ENCODE assay signal across 7 cellular contexts in genomic region chr16:56985288-56985961, GRCh38. TPM values are rescaled to one million over a fixed set of nuclear protein-coding genes. Genes with fewer than 3 reads are reported as not detected.
DNase-seq lines count a peak whose midpoint lies in the region; ATAC-seq and TF ChIP-seq lines count a peak whose summit lies in the region.

No MANE protein-coding gene starts in this region.

- TSS peak; percentile 78 for BruUV-seq in PC-9 (replicated peaks; lab: Mats Ljungman, UMichigan)

- H3K27ac ChIP-seq in PC-9, result peak overlapping the region; percentile 81

- H3K4me3 Mint-ChIP-seq in effector memory CD8-positive, alpha-beta T cell, result peak overlapping the region; percentile 31 to 33

- peak; percentile 75 for DNase-seq in GM04504 (ENCODE audit: low read depth)
- DNase-seq in PC-9, result peak; percentile 59 to 77
- DNase-seq in effector memory CD8-positive, alpha-beta T cell, result no peak
- DNase-seq in non-pigmented ciliary epithelial cell (ENCODE audit: low read depth), result peak; percentile 60
- no peak for DNase-seq in NK-92 (lab: John Stamatoyannopoulos, UW; ENCODE audit: unreplicated experiment)
- DNase-seq in midbrain (lab: John Stamatoyannopoulos, UW), result no peak

- H3K27me3 ChIP-seq in PC-9 (ENCODE audit: insufficient read depth, low read depth), result no peaks in the 10 kb centered on the region

- intact Hi-C loops in PC-9 (cut with micrococcal nuclease; ENCODE audit: unreplicated experiment), result loop anchor here (10.0 kb wide), 1 partner anchor 309 kb away; no protein-coding TSS in a partner anchor

- POLR2A ChIA-PET in PC-9 (lab: Charles Lee; ENCODE audit: unreplicated experiment), result no interaction called here

- H3K9me3 ChIP-seq in PC-9 (ENCODE audit: insufficient read depth, low read depth), result no peaks in the 10 kb centered on the region

- H3K9me3 Mint-ChIP-seq in effector memory CD8-positive, alpha-beta T cell, result no peaks in the 10 kb centered on the region

- H3K36me3 Mint-ChIP-seq in effector memory CD8-positive, alpha-beta T cell (ENCODE audit: insufficient read depth), result peaks cover 26% of the 10 kb centered on the region

- no peak for TF ChIP-seq CTCF in PC-9 (conservative IDR thresholded peaks at IDR 0.05)

- no peaks in the 10 kb centered on the region for H4K20me1 ChIP-seq in PC-9 (ENCODE audit: insufficient read depth)

- H3K4me1 ChIP-seq in PC-9 (replicated peaks; ENCODE audit: insufficient read depth), result peaks cover 37% of the 10 kb centered on the region

- H3K79me2 ChIP-seq in PC-9 (ENCODE audit: low read depth), result no peaks in the 10 kb centered on the region

- no peaks in the 10 kb centered on the region for H3K36me3 ChIP-seq in PC-9 (ENCODE audit: low read depth)

- H3K9me2 ChIP-seq in PC-9 (ENCODE audit: insufficient read depth), result no peaks in the 10 kb centered on the region

- H3K27ac Mint-ChIP-seq in effector memory CD8-positive, alpha-beta T cell, result peak overlapping the region; percentile 90 to 99

- ATAC-seq in effector memory CD8-positive, alpha-beta T cell (replicated peaks), result no peak
- no peak for ATAC-seq in HG03521 (IDR thresholded peaks at IDR 0.05; ENCODE audit: unreplicated experiment)

- H3K4me1 Mint-ChIP-seq in effector memory CD8-positive, alpha-beta T cell (ENCODE audit: low read depth in 2 of 2), result peaks cover 68% of the 10 kb centered on the region in 2 donors

- H3K27me3 Mint-ChIP-seq in effector memory CD8-positive, alpha-beta T cell, result no peaks in the 10 kb centered on the region

- no peak overlapping the region; the same call in 1 of the 2 replicates for H3K4me3 ChIP-seq in PC-9

- CTCF ChIA-PET in PC-9 (lab: Charles Lee), result no interaction called here

- 0 out of 2 replicates have a peak overlapping the region, but pooled peaks have one; percentile 49 for H2AFZ ChIP-seq in PC-9

- H3K4me2 ChIP-seq in PC-9, result peak overlapping the region; percentile 61

- H3F3A ChIP-seq in PC-9 (ENCODE audit: insufficient read depth, low read depth), result peaks cover 36% of the 10 kb centered on the region; the same call in 1 of the 2 replicates

RNA-seq across cellular contexts. Expression of gene NLRC5, which starts 3.9 kb away (rescaled TPM):
- total RNA-seq in PC-9 (2021), result 21.9 and 29.7 TPM in 2 replicates

RNA-seq across cellular contexts. Expression of gene CETP, which starts 23.7 kb away (rescaled TPM):
- total RNA-seq in PC-9 (2021), result not detected in 2 replicates

RNA-seq across cellular contexts. Expression of gene HERPUD1, which starts 53.5 kb away (rescaled TPM):
- 23.5 and 35.3 TPM in 2 replicates for total RNA-seq in PC-9 (2021)

Comparison
In these comparisons a context has a peak if more than half of its experiments do, and no peak if none do; other contexts are left out.
1. DNase-seq: peak in GM04504 (single experiment), PC-9 (2 of 2) and non-pigmented ciliary epithelial cell (single experiment); none in effector memory CD8-positive, alpha-beta T cell (0 of 3), NK-92 (single experiment) and midbrain (single experiment).